Comparison of ENCODE assay signal across 8 cellular contexts in genomic region chr12:109477963-109478315, GRCh38. TPM values are rescaled to one million over a fixed set of nuclear protein-coding genes. Genes with fewer than 3 reads are reported as not detected.
DNase-seq lines count a peak whose midpoint lies in the region; ATAC-seq and TF ChIP-seq lines count a peak whose summit lies in the region.

No MANE protein-coding gene starts in this region.

- H4K20me1 ChIP-seq in DND-41 (ENCODE audit: insufficient read depth, low read length) = peaks cover 9% of the 10 kb centered on the region; the same call in 1 of the 2 replicates

- H2AFZ ChIP-seq in DND-41 (ENCODE audit: low read depth, low read length) (peak overlapping the region; percentile 97), parathyroid adenoma (peak overlapping the region; percentile 99)

- no peak for ATAC-seq in DND-41 (ENCODE audit: insufficient read depth, low read depth)

- H3K4me1 ChIP-seq in DND-41 (ENCODE audit: insufficient read depth, low read length) = peaks cover 44% of the 10 kb centered on the region
- peaks cover 45 to 63% (median 57%) of the 10 kb centered on the region in 4 donors for H3K4me1 ChIP-seq in esophagus muscularis mucosa
- peaks cover 9% of the 10 kb centered on the region for H3K4me1 ChIP-seq in parathyroid adenoma

- H3K36me3 ChIP-seq in DND-41 (ENCODE audit: insufficient read depth, low read length) = peaks cover 8% of the 10 kb centered on the region
- peaks cover 0 to 18% (median 10%) of the 10 kb centered on the region in 4 donors for H3K36me3 ChIP-seq in esophagus muscularis mucosa
- no peaks in the 10 kb centered on the region for H3K36me3 ChIP-seq in parathyroid adenoma (ENCODE audit: control insufficient read depth, insufficient read depth, low read length)

- intact Hi-C loops in esophagus muscularis mucosa (cut with DNase I) = loop anchor here (2.0 kb wide), 1 partner anchor 45 kb away; no protein-coding TSS in a partner anchor

- H3K4me3 ChIP-seq in DND-41 (ENCODE audit: low read depth in 1 of 2, low read length in 2 of 2) (peak overlapping the region; percentile 90 to 96), esophagus muscularis mucosa (peak overlapping the region; percentile 78 to 95 (median 85)), parathyroid adenoma (ENCODE audit: low read depth, low read length) (peak overlapping the region; percentile 98)

- TF ChIP-seq CTCF in DND-41 (IDR thresholded peaks at IDR 0.05; ENCODE audit: borderline replicate concordance, extremely low read depth, low read length, poor library complexity, severe bottlenecking) (no peak), RWPE1 (conservative IDR thresholded peaks at IDR 0.05; ENCODE audit: low read depth) (no peak), esophagus muscularis mucosa (IDR thresholded peaks at IDR 0.05) (no peak), parathyroid adenoma (IDR thresholded peaks at IDR 0.05) (no peak)

- whole genome bisulfite sequencing in esophagus muscularis mucosa = 2% methylated on average over 3 of the region's 9 CpGs

- no peaks in the 10 kb centered on the region for H3K9me3 ChIP-seq in DND-41 (ENCODE audit: insufficient read depth, low read length, severe bottlenecking)
- no peaks in the 10 kb centered on the region for H3K9me3 ChIP-seq in esophagus muscularis mucosa
- H3K9me3 ChIP-seq in parathyroid adenoma (ENCODE audit: control insufficient read depth, low read length) = no peaks in the 10 kb centered on the region

- peak overlapping the region; percentile 95 for H3K27ac ChIP-seq in DND-41 (ENCODE audit: low read length)
- H3K27ac ChIP-seq in RWPE1 = peak overlapping the region; percentile 86
- peak overlapping the region; percentile 93 to 99 (median 96) for H3K27ac ChIP-seq in esophagus muscularis mucosa (replicated peaks in 1 of 4)
- H3K27ac ChIP-seq in parathyroid adenoma = peak overlapping the region; percentile 96

- POLR2A ChIA-PET in RWPE1 (lab: Yijun Ruan, JAX; ENCODE audit: low non-redundant PET) = interaction anchor here (0.7 kb wide), 1 partner anchor 45 kb away, joined by 3 read pairs; no protein-coding TSS in a partner anchor

- CTCF ChIA-PET in RWPE1 (lab: Yijun Ruan, JAX) = interaction anchor here (0.7 to 1.1 kb wide), 3 partner anchors 17 to 50 kb away, joined by 3 to 4 read pairs (median 3); no protein-coding TSS in a partner anchor

- peaks cover 74% of the 10 kb centered on the region for H3K79me2 ChIP-seq in DND-41 (ENCODE audit: insufficient read depth, low read length)
- peaks cover 42% of the 10 kb centered on the region for H3K79me2 ChIP-seq in parathyroid adenoma

- no peak for TF ChIP-seq EP300 in esophagus muscularis mucosa (IDR thresholded peaks at IDR 0.05)

- H3K27me3 ChIP-seq in DND-41 (ENCODE audit: insufficient read depth, low read length, poor library complexity) (no peaks in the 10 kb centered on the region), esophagus muscularis mucosa (no peaks in the 10 kb centered on the region), parathyroid adenoma (ENCODE audit: control insufficient read depth, insufficient read depth, low read length) (no peaks in the 10 kb centered on the region)

- DNase-seq in DND-41 (no peak), RWPE1 (ENCODE audit: low spot score) (no peak), esophagus muscularis mucosa (ENCODE audit: extremely low spot score) (no peak), COLO829 (ENCODE audit: low spot score) (no peak), DMS 273 (lab: John Stamatoyannopoulos, UW; ENCODE audit: unreplicated experiment) (no peak), NOMO-1 treated with dmso at 0.1 percent for 144 hours (lab: John Stamatoyannopoulos, UW; ENCODE audit: unreplicated experiment) (no peak), activated gamma-delta T cell (lab: John Stamatoyannopoulos, UW) (no peak)

- H3K9ac ChIP-seq in DND-41 (ENCODE audit: low read depth, low read length) = peak overlapping the region; percentile 69
- peak overlapping the region; percentile 88 for H3K9ac ChIP-seq in parathyroid adenoma

- TF ChIP-seq POLR2A in esophagus muscularis mucosa (IDR thresholded peaks at IDR 0.05; ENCODE audit: low read depth) = no peak

- peak overlapping the region; percentile 99 for H3K4me2 ChIP-seq in DND-41 (ENCODE audit: insufficient read depth, low read length)
- peak overlapping the region; percentile 99 for H3K4me2 ChIP-seq in parathyroid adenoma (ENCODE audit: low read length)

RNA-seq across cellular contexts. Expression of gene UBE3B, which starts 0.5 kb away (rescaled TPM):
- 10 to 100 TPM; 42.4 to 59.2 (median 49.1) TPM for total RNA-seq in esophagus muscularis mucosa

RNA-seq across cellular contexts. Expression of gene KCTD10, which starts 0.8 kb away (rescaled TPM):
- 100 to 1,000 TPM in 2 of 4 donors, 10 to 100 TPM in 2; 90.7 to 115 (median 104) TPM for total RNA-seq in esophagus muscularis mucosa
